ENCODE assay signal across 23 cellular contexts in the genomic region with DNA sequence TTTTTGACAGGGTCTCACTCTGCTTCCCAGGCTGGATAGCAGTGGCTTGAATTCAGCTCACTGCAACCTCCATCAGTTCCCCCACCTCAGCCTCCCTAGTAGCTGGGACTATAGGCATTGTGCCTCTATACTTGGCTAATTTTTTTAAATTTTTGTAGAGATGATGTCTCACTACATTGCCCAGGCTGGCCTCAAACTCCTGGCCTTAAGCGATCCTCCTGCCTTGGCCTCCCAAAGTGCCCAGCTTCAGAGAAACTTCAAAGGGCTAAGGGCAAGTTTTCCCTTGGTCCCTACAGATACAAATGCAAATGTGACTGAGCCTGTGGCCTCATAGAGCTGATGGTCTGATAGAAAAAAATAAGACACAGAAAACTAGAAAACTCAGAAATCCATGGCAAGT.
"Had no signal": no experiment of that assay in that cellular context is flagged by ENCODE, and none has a peak within 500 bp of the region (broad histone marks: within the 10 kb centered on the region; RNA-seq: fewer than 3 reads in every experiment).

No MANE protein-coding gene starts in this region.

- H3K36me3 Mint-ChIP-seq: stimulated activated effector memory CD8-positive, alpha-beta T cell treated with anti-CD3 and anti-CD28 coated beads, Interleukin-12 subunit alpha, Interleukin-12 subunit beta, amount 100 ng/mL, for 72 hours had no signal

- H3K36me3 ChIP-seq: left lung, prostate gland, right atrium auricular region, stomach, thyroid gland, vagina had no signal

- H3K4me1 ChIP-seq: prostate gland, right atrium auricular region had no signal

- H3K4me2 ChIP-seq: smooth muscle cell had no signal

- H3K27ac ChIP-seq: dorsolateral prefrontal cortex, left lung, prostate gland, right atrium auricular region, stomach, thyroid gland, vagina had no signal

- H3K9me3 ChIP-seq: prostate gland, right atrium auricular region, thyroid gland, vagina had no signal

- H3K4me1 Mint-ChIP-seq: nephron had no signal

- H3K27me3 ChIP-seq: dorsolateral prefrontal cortex, left lung, right atrium auricular region, stomach, thyroid gland, vagina had no signal

- H3K4me3 ChIP-seq: dorsolateral prefrontal cortex, left lung, prostate gland, right atrium auricular region, smooth muscle cell, stomach, thyroid gland, vagina had no signal

- DNase-seq: dorsolateral prefrontal cortex; effector CD4-positive, alpha-beta T cell; hypothalamus; left cardiac atrium; left lung; mesendoderm; midbrain; naive thymus-derived CD4-positive, alpha-beta T cell; nucleus accumbens; stimulated activated CD4-positive, alpha-beta T cell treated with anti-CD3 and anti-CD28 coated beads, Interleukin-12 subunit alpha, Interleukin-12 subunit beta, amount 100 ng/mL, for 4 hours; stimulated activated CD4-positive, alpha-beta T cell treated with anti-CD3 and anti-CD28 coated beads, Interleukin-1b, Interleukin-23, amount 100 ng/mL, for 48 hours; stimulated activated CD4-positive, alpha-beta T cell treated with anti-CD3 and anti-CD28 coated beads, Interleukin-4, amount 100 ng/mL, for 1 hour; stimulated activated naive CD4-positive, alpha-beta T cell treated with Interleukin-2 at 50 U/mL for 16 hours; stomach; thyroid gland; trophoblast cell had no signal

- H3K4me3 Mint-ChIP-seq: naive thymus-derived CD4-positive, alpha-beta T cell; nephron; stimulated activated effector memory CD8-positive, alpha-beta T cell treated with anti-CD3 and anti-CD28 coated beads, Interleukin-12 subunit alpha, Interleukin-12 subunit beta, amount 100 ng/mL, for 72 hours had no signal

- H3K27ac Mint-ChIP-seq: nephron; stimulated activated effector memory CD8-positive, alpha-beta T cell treated with anti-CD3 and anti-CD28 coated beads, Interleukin-12 subunit alpha, Interleukin-12 subunit beta, amount 100 ng/mL, for 72 hours had no signal

- ATAC-seq: left cardiac atrium; left lung; naive thymus-derived CD4-positive, alpha-beta T cell; sciatic nerve; stimulated activated effector memory CD8-positive, alpha-beta T cell treated with anti-CD3 and anti-CD28 coated beads, Interleukin-12 subunit alpha, Interleukin-12 subunit beta, amount 100 ng/mL, for 72 hours had no signal

- H3K9me3 Mint-ChIP-seq: stimulated activated effector memory CD8-positive, alpha-beta T cell treated with anti-CD3 and anti-CD28 coated beads, Interleukin-12 subunit alpha, Interleukin-12 subunit beta, amount 100 ng/mL, for 72 hours had no signal
